ENCODE assay signal across 15 cellular contexts in the genomic region with DNA sequence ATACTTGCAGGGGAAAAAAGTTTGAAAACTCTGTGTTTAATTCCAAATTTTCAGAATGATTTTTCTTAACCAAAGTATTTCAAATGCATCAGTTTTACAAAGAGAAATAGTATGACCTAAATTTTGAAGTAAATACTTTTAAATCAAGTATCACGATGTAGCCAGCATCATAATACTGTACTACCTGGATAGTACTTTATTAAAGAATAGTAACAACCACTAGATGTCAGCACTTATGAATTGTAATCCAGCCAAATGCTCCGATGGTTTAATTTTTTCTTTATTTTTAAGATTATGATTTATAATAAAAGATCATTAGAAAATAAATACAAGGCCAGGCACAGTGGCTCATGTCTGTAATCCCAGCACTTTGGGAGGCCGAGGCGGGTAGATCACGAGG. TPM values are rescaled to one million over a fixed set of nuclear protein-coding genes. Genes with fewer than 3 reads are reported as not detected.
DNase-seq lines count a peak whose midpoint lies in the region; ATAC-seq and TF ChIP-seq lines count a peak whose summit lies in the region.
"Had no signal": no experiment of that assay in that cellular context is flagged by ENCODE, and none has a peak within 500 bp of the region (broad histone marks: within the 10 kb centered on the region; RNA-seq: fewer than 3 reads in every experiment).

No MANE protein-coding gene starts in this region.

- no peaks in the 10 kb centered on the region for H3K4me1 Mint-ChIP-seq in Caco-2 (ENCODE audit: low read depth, unreplicated experiment)
- no peaks in the 10 kb centered on the region for H3K4me1 Mint-ChIP-seq in activated CD4-positive, alpha-beta T cell treated with anti-CD3 and anti-CD28 coated beads, Interleukin-2, amount 10 ng/mL, durations not matched to agents 24 days and 14 days
- H3K4me1 Mint-ChIP-seq: activated CD4-positive, alpha-beta T cell treated with anti-CD3 and anti-CD28 coated beads for 36 hours had no signal

- no peak overlapping the region for H3K4me2 ChIP-seq in GM23248 (ENCODE audit: unreplicated experiment)
- H3K4me2 ChIP-seq in hepatocyte, result no peak overlapping the region
- H3K4me2 ChIP-seq in neuronal stem cell (ENCODE audit: insufficient read depth, low read length, poor library complexity, severe bottlenecking), result no peak overlapping the region

- H3K4me3 ChIP-seq in Caco-2 (ENCODE audit: low read depth, low read length) (no peak overlapping the region), GM23248 (no peak overlapping the region), hepatocyte (no peak overlapping the region), neuronal stem cell (ENCODE audit: low read length in 2 of 2) (no peak overlapping the region), coronary artery (no peak overlapping the region)
- H3K4me3 ChIP-seq: dorsolateral prefrontal cortex, mucosa of descending colon had no signal

- ATAC-seq in HG02885 (IDR thresholded peaks at IDR 0.05; ENCODE audit: poor library complexity, unreplicated experiment), result no peak
- ATAC-seq: activated CD4-positive, alpha-beta T cell treated with anti-CD3 and anti-CD28 coated beads for 36 hours; mucosa of descending colon; Right ventricle myocardium inferior had no signal

- H4K8ac ChIP-seq in neuronal stem cell (ENCODE audit: low read depth, low read length), result no peak overlapping the region

- no peaks in the 10 kb centered on the region for H3K36me3 Mint-ChIP-seq in Caco-2 (ENCODE audit: insufficient read depth, unreplicated experiment)
- H3K36me3 Mint-ChIP-seq in activated CD4-positive, alpha-beta T cell treated with anti-CD3 and anti-CD28 coated beads, Interleukin-2, amount 10 ng/mL, durations not matched to agents 24 days and 14 days (ENCODE audit: low read depth), result no peaks in the 10 kb centered on the region

- H3K18ac ChIP-seq in neuronal stem cell (ENCODE audit: low read length), result no peak overlapping the region

- H3K27ac ChIP-seq in GM23248 (no peak overlapping the region), hepatocyte (no peak overlapping the region), neuronal stem cell (replicated peaks; ENCODE audit: low read length) (no peak overlapping the region), coronary artery (no peak overlapping the region)
- H3K27ac ChIP-seq: dorsolateral prefrontal cortex had no signal

- no peak overlapping the region for H3K14ac ChIP-seq in neuronal stem cell (ENCODE audit: low read length)

- intact Hi-C loops in Caco-2 (cut with micrococcal nuclease; ENCODE audit: unreplicated experiment), result loop anchor here (1.0 kb wide), 1 partner anchor 181 kb away; no protein-coding TSS in a partner anchor
- intact Hi-C loops in activated CD4-positive, alpha-beta T cell treated with anti-CD3 and anti-CD28 coated beads, Interleukin-2, amount 10 ng/mL, durations not matched to agents 24 days and 14 days (cut with micrococcal nuclease), result no loop called here

- POLR2A ChIA-PET in Caco-2 (lab: Charles Lee), result interaction anchor here (0.6 kb wide), 1 partner anchor 78 kb away, joined by 3 read pairs; no protein-coding TSS in a partner anchor

- H2AFZ ChIP-seq in GM23248 (no peak overlapping the region), hepatocyte (no peak overlapping the region), neuronal stem cell (ENCODE audit: low read length) (no peak overlapping the region)

- DNase-seq in Caco-2 (no peak), GM23248 (peak; percentile 21), SK-MEL-5 (ENCODE audit: low read depth, low spot score) (peak; percentile 24), hepatocyte (ENCODE audit: low spot score) (no peak), neuronal stem cell (ENCODE audit: low spot score) (no peak), coronary artery (ENCODE audit: low spot score) (no peak)
- no peak for DNase-seq in activated CD4-positive, alpha-beta T cell treated with anti-CD3 and anti-CD28 coated beads, Interleukin-2, amount 10 ng/mL, durations not matched to agents 24 days and 14 days
- DNase-seq: activated CD4-positive, alpha-beta T cell treated with anti-CD3 and anti-CD28 coated beads for 36 hours; activated naive CD4-positive, alpha-beta T cell; dorsolateral prefrontal cortex; mucosa of descending colon; NCI-H1694 had no signal

- WGBS in GM23248 (ENCODE audit: low coverage in 1 of 2, low lambda C conversion rate in 2 of 2, missing lambda C conversion rate in 2 of 2), 2 experiments, result 61 to 63% methylated on average over 5 of the region's 5 CpGs
- WGBS in hepatocyte (ENCODE audit: low lambda C conversion rate, missing lambda C conversion rate), result 83% methylated on average over 5 of the region's 5 CpGs
- WGBS in neuronal stem cell (ENCODE audit: extremely low coverage in 2 of 2, insufficient read length in 2 of 2, insufficient replicate concordance in 1 of 2), 2 donors, result no CpG with 5 or more reads among the region's 5 CpGs

- CTCF ChIA-PET in Caco-2 (lab: Charles Lee), result no interaction called here

- H3K4me3 Mint-ChIP-seq in Caco-2 (ENCODE audit: unreplicated experiment), result no peak overlapping the region
- no peak overlapping the region for H3K4me3 Mint-ChIP-seq in activated CD4-positive, alpha-beta T cell treated with anti-CD3 and anti-CD28 coated beads, Interleukin-2, amount 10 ng/mL, durations not matched to agents 24 days and 14 days
- H3K4me3 Mint-ChIP-seq: activated CD4-positive, alpha-beta T cell treated with anti-CD3 and anti-CD28 coated beads for 36 hours had no signal

- H3K9me2 ChIP-seq in GM23248 (ENCODE audit: insufficient read depth) (no peaks in the 10 kb centered on the region), hepatocyte (replicated peaks; ENCODE audit: insufficient read depth) (no peaks in the 10 kb centered on the region)

- H3K4me1 ChIP-seq in Caco-2, result no peaks in the 10 kb centered on the region
- no peaks in the 10 kb centered on the region for H3K4me1 ChIP-seq in GM23248 (ENCODE audit: insufficient read depth)
- no peaks in the 10 kb centered on the region for H3K4me1 ChIP-seq in hepatocyte (ENCODE audit: insufficient read depth)
- no peaks in the 10 kb centered on the region for H3K4me1 ChIP-seq in neuronal stem cell (ENCODE audit: control insufficient read depth in 2 of 2, insufficient read depth in 1 of 2, low read depth in 1 of 2, low read length in 2 of 2)

- H3K27me3 ChIP-seq in Caco-2 (replicated peaks; ENCODE audit: control insufficient read depth, insufficient read depth, low read length), result no peaks in the 10 kb centered on the region
- peaks cover 11% of the 10 kb centered on the region; the same call in 1 of the 2 replicates for H3K27me3 ChIP-seq in GM23248 (replicated peaks; ENCODE audit: insufficient read depth)
- H3K27me3 ChIP-seq in hepatocyte, result no peaks in the 10 kb centered on the region
- H3K27me3 ChIP-seq in neuronal stem cell (ENCODE audit: control insufficient read depth in 3 of 3, insufficient read depth in 3 of 3, low read depth in 1 of 3, low read length in 3 of 3), result no peaks in the 10 kb centered on the region

- H2BK120ac ChIP-seq in neuronal stem cell (ENCODE audit: low read depth, low read length), result no peak overlapping the region

- no peak overlapping the region for H4K91ac ChIP-seq in neuronal stem cell (ENCODE audit: low read depth, low read length, poor library complexity)

- H2AK5ac ChIP-seq in neuronal stem cell (ENCODE audit: low read depth, low read length), result no peak overlapping the region

- H3K36me3 ChIP-seq in Caco-2 (ENCODE audit: control insufficient read depth, insufficient read depth, low read length) (no peaks in the 10 kb centered on the region), GM23248 (ENCODE audit: low read depth) (no peaks in the 10 kb centered on the region), hepatocyte (replicated peaks; ENCODE audit: insufficient read depth, low read depth) (no peaks in the 10 kb centered on the region), neuronal stem cell (replicated peaks in 1 of 2; ENCODE audit: control insufficient read depth in 2 of 2, insufficient read depth in 2 of 2, low read length in 2 of 2) (no peaks in the 10 kb centered on the region)

- H3K27ac Mint-ChIP-seq in Caco-2 (ENCODE audit: unreplicated experiment), result no peak overlapping the region
- no peak overlapping the region for H3K27ac Mint-ChIP-seq in activated CD4-positive, alpha-beta T cell treated with anti-CD3 and anti-CD28 coated beads, Interleukin-2, amount 10 ng/mL, durations not matched to agents 24 days and 14 days
- H3K27ac Mint-ChIP-seq: activated CD4-positive, alpha-beta T cell treated with anti-CD3 and anti-CD28 coated beads for 36 hours had no signal

- H3K9me3 Mint-ChIP-seq in Caco-2 (ENCODE audit: unreplicated experiment), result peaks cover 7% of the 10 kb centered on the region
- H3K9me3 Mint-ChIP-seq in activated CD4-positive, alpha-beta T cell treated with anti-CD3 and anti-CD28 coated beads, Interleukin-2, amount 10 ng/mL, durations not matched to agents 24 days and 14 days, result no peaks in the 10 kb centered on the region

- no peaks in the 10 kb centered on the region for H3F3A ChIP-seq in GM23248 (ENCODE audit: insufficient read depth)

- no TSS peak for BruUV-seq in Caco-2 (replicated peaks; lab: Mats Ljungman, UMichigan)

- peaks cover 3% of the 10 kb centered on the region for H3K27me3 Mint-ChIP-seq in Caco-2 (ENCODE audit: insufficient read depth, unreplicated experiment)
- H3K27me3 Mint-ChIP-seq in activated CD4-positive, alpha-beta T cell treated with anti-CD3 and anti-CD28 coated beads, Interleukin-2, amount 10 ng/mL, durations not matched to agents 24 days and 14 days, result peaks cover 7% of the 10 kb centered on the region

- H4K20me1 ChIP-seq in GM23248 (ENCODE audit: insufficient read depth) (no peaks in the 10 kb centered on the region), hepatocyte (ENCODE audit: insufficient read depth, poor library complexity, severe bottlenecking) (no peaks in the 10 kb centered on the region)

- in situ Hi-C loops in GM23248 (cut with MboI), result no loop called here
- in situ Hi-C loops in SK-MEL-5 (cut with HindIII; ENCODE audit: low pct_unique_long_range_greater_than_20kb, low sequenced_read_pairs), result no loop called here

- H3K9me3 ChIP-seq in Caco-2 (no peaks in the 10 kb centered on the region), GM23248 (ENCODE audit: low read depth) (no peaks in the 10 kb centered on the region), hepatocyte (ENCODE audit: low read depth) (no peaks in the 10 kb centered on the region), neuronal stem cell (replicated peaks in 1 of 2; ENCODE audit: control insufficient read depth in 2 of 2, insufficient read depth in 1 of 2, low read depth in 1 of 2, low read length in 2 of 2) (no peaks in the 10 kb centered on the region)
- H3K9me3 ChIP-seq: mucosa of descending colon had no signal

- H2BK12ac ChIP-seq in neuronal stem cell (ENCODE audit: low read length), result no peak overlapping the region

- H3K9ac ChIP-seq in GM23248, result no peak overlapping the region
- H3K9ac ChIP-seq in neuronal stem cell (ENCODE audit: low read depth, low read length, poor library complexity), result no peak overlapping the region

- H2BK15ac ChIP-seq in neuronal stem cell (ENCODE audit: low read length), result no peak overlapping the region

- H3K23ac ChIP-seq in neuronal stem cell (ENCODE audit: low read depth, low read length, poor library complexity), result no peak overlapping the region

- H3K4ac ChIP-seq in neuronal stem cell (ENCODE audit: low read length), result no peak overlapping the region

- no peaks in the 10 kb centered on the region for H3K79me2 ChIP-seq in GM23248 (ENCODE audit: insufficient read depth)
- H3K79me2 ChIP-seq in hepatocyte, result no peaks in the 10 kb centered on the region

- H2BK5ac ChIP-seq in neuronal stem cell (ENCODE audit: low read length), result no peak overlapping the region

- H3K79me1 ChIP-seq in neuronal stem cell (ENCODE audit: low read depth, low read length), result no peaks in the 10 kb centered on the region

- TF ChIP-seq CTCF in Caco-2 (IDR thresholded peaks at IDR 0.05; ENCODE audit: insufficient read depth in 1 of 2, low read depth in 1 of 2, low read length in 1 of 2, severe bottlenecking in 1 of 2, unreplicated experiment in 1 of 2) (peak; percentile 18 to 40), hepatocyte (IDR thresholded peaks at IDR 0.05; ENCODE audit: poor library complexity) (peak; percentile 41), coronary artery (IDR thresholded peaks at IDR 0.05) (no peak)

RNA-seq across cellular contexts. Expression of gene HACE1, which starts 37.2 kb away (rescaled TPM):
- 10.0 and 13.2 TPM in 2 replicates for total RNA-seq in Caco-2 (2022)
- 13.3 and 38.2 TPM in 2 replicates for total RNA-seq in GM23248 (2014; rRNA removed; shearing (Covaris generic))
- 7.7 and 8.0 TPM in 2 replicates for polyA plus RNA-seq in GM23248 (2016; fragmentation: Nextera tagmentation; extraction: Ambion mirVana)
- total RNA-seq in SK-MEL-5 (2014; rRNA removed; shearing (Covaris generic)), result 8.1 and 9.0 TPM in 2 replicates
- 6.8 and 8.4 TPM in 2 replicates for polyA plus RNA-seq in SK-MEL-5 (2015; cell fraction: cytosol; rRNA removed)
- polyA plus RNA-seq in SK-MEL-5 (2015; cell fraction: nucleus; rRNA removed), result 19.2 and 30.0 TPM in 2 replicates
- total RNA-seq in hepatocyte, result 10.9 and 14.5 TPM in 2 replicates
- polyA plus RNA-seq in hepatocyte, result 5.5 and 6.9 TPM in 2 replicates
- polyA plus RNA-seq in neuronal stem cell (2013, experiment 1 of 2), result 15.3 TPM
- 15.0 TPM for polyA plus RNA-seq in neuronal stem cell (2013, experiment 2 of 2)
- total RNA-seq in activated CD4-positive, alpha-beta T cell treated with anti-CD3 and anti-CD28 coated beads, Interleukin-2, amount 10 ng/mL, durations not matched to agents 24 days and 14 days, result 18.6 and 21.3 TPM in 2 replicates

RNA-seq across cellular contexts. Expression of gene LIN28B, which starts 60.0 kb away (rescaled TPM):
- 6.6 and 7.9 TPM in 2 replicates for total RNA-seq in Caco-2 (2022)
- not detected in 2 replicates for total RNA-seq in GM23248 (2014; rRNA removed; shearing (Covaris generic))
- 0.04 TPM in 1 of 2 replicates, not detected in the other for polyA plus RNA-seq in GM23248 (2016; fragmentation: Nextera tagmentation; extraction: Ambion mirVana)
- total RNA-seq in SK-MEL-5 (2014; rRNA removed; shearing (Covaris generic)), result 0.13 and 0.19 TPM in 2 replicates
- 0.08 and 0.09 TPM in 2 replicates for polyA plus RNA-seq in SK-MEL-5 (2015; cell fraction: cytosol; rRNA removed)
- polyA plus RNA-seq in SK-MEL-5 (2015; cell fraction: nucleus; rRNA removed), result 0.19 and 0.41 TPM in 2 replicates
- 8.6 and 8.9 TPM in 2 replicates for total RNA-seq in hepatocyte
- 1.8 and 3.2 TPM in 2 replicates for polyA plus RNA-seq in hepatocyte
- 84.6 TPM for polyA plus RNA-seq in neuronal stem cell (2013, experiment 1 of 2)
- 86.2 TPM for polyA plus RNA-seq in neuronal stem cell (2013, experiment 2 of 2)
- total RNA-seq in activated CD4-positive, alpha-beta T cell treated with anti-CD3 and anti-CD28 coated beads, Interleukin-2, amount 10 ng/mL, durations not matched to agents 24 days and 14 days, result not detected in 2 replicates
- total RNA-seq: activated CD4-positive, alpha-beta T cell treated with anti-CD3 and anti-CD28 coated beads for 36 hours; mucosa of descending colon; Right ventricle myocardium inferior; ureter had no signal

Comparison
In these comparisons a context has a peak if more than half of its experiments do, and no peak if none do; other contexts are left out.
1. DNase-seq: peak in GM23248 (single experiment) and SK-MEL-5 (single experiment); none in Caco-2 (0 of 2), hepatocyte (single experiment), neuronal stem cell (single experiment), coronary artery (single experiment) and activated CD4-positive, alpha-beta T cell treated with anti-CD3 and anti-CD28 coated beads, Interleukin-2, amount 10 ng/mL, durations not matched to agents 24 days and 14 days (single experiment).